Comparison of ENCODE assay signal across 21 cellular contexts in the genomic region with DNA sequence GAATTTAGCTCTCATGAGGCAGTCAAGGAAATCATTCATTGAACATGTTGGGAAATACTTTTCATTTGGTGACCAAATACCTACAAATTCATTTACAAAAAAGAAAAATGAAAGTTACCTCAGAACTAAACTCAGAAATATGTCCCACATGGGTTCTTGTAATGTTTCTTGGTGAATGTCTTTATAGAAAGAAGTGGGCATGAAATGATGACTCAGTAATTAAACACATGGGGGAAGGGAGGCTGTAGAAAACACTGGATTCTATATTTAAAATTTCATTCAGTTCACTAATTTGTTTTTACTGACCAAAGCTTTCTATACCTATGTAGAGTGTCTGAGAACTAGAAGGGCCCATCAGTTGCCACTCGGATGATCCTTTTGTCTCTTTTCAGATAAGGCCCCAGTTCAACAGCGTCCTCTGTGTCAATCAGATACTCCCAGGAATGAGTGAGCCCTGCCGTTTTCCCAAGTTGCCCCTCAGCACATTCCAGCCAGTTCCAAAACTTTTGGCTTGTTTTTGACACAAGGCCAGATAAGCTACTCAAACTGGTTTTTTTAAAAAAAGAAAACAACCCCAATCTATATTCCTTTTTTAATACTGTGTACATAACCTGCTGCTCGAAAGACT. TPM values are rescaled to one million over a fixed set of nuclear protein-coding genes. Genes with fewer than 3 reads are reported as not detected.
DNase-seq lines count a peak whose midpoint lies in the region; ATAC-seq, FAIRE-seq and TF ChIP-seq lines count a peak whose summit lies in the region.
"Had no signal": no experiment of that assay in that cellular context is flagged by ENCODE, and none has a peak within 500 bp of the region (broad histone marks: within the 10 kb centered on the region; RNA-seq: fewer than 3 reads in every experiment).

No MANE protein-coding gene starts in this region.

- H4K20me1 ChIP-seq in HepG2 (ENCODE audit: insufficient read depth, low read length) (no peaks in the 10 kb centered on the region), osteoblast (ENCODE audit: insufficient read depth, low read length) (peaks cover 16% of the 10 kb centered on the region)

- H3K27ac ChIP-seq in HepG2 (ENCODE audit: extremely low read length, insufficient read depth, low read length): no peak overlapping the region
- no peak overlapping the region for H3K27ac ChIP-seq in right lobe of liver
- peak overlapping the region; percentile 72 for H3K27ac ChIP-seq in osteoblast (ENCODE audit: low read depth, low read length)
- no peak overlapping the region for H3K27ac ChIP-seq in effector memory CD4-positive, alpha-beta T cell (ENCODE audit: insufficient read depth, low read length, poor library complexity, severe bottlenecking)

- TF ChIP-seq EP300 in HepG2 (IDR thresholded peaks at IDR 0.05; ENCODE audit: low read depth in 2 of 2, low read length in 2 of 2): no peak
- TF ChIP-seq EP300 in HepG2 (CRISPR knock-in tag; IDR thresholded peaks at IDR 0.05; ENCODE audit: borderline replicate concordance): no peak

- FAIRE-seq in HepG2 (lab: Jason Lieb, UNC) (no peak), GM19239 (lab: Jason Lieb, UNC) (no peak)
- FAIRE-seq: colon had no signal

- H3K4me2 ChIP-seq in HepG2 (ENCODE audit: low read depth, low read length): no peak overlapping the region
- H3K4me2 ChIP-seq in osteoblast (ENCODE audit: insufficient read depth, low read length): peak overlapping the region; percentile 36

- H3K79me2 ChIP-seq in HepG2 (ENCODE audit: insufficient read depth, low read length): no peaks in the 10 kb centered on the region
- H3K79me2 ChIP-seq in osteoblast (ENCODE audit: insufficient read depth, low read length): peaks cover 46% of the 10 kb centered on the region

- H3K4me1 ChIP-seq in HepG2 (ENCODE audit: insufficient read depth, low read length) (peaks cover 16% of the 10 kb centered on the region), right lobe of liver (peaks cover 0 to 10% (median 4%) of the 10 kb centered on the region in 4 donors), osteoblast (ENCODE audit: insufficient read depth, low read length) (peaks cover 78% of the 10 kb centered on the region)
- no peaks in the 10 kb centered on the region for H3K4me1 ChIP-seq in effector memory CD4-positive, alpha-beta T cell (ENCODE audit: control insufficient read depth, insufficient read depth, low read length, poor library complexity, severe bottlenecking)

- CTCF ChIA-PET in HepG2 (lab: Yijun Ruan, JAX; ENCODE audit: low intra/inter-chr PET ratio, low total read pairs): no interaction called here

- DNase-seq in HepG2 (ENCODE audit: low spot score) (no peak), right lobe of liver (no peak), fibroblast of mammary gland (ENCODE audit: low read depth) (peak; percentile 27), osteoblast (ENCODE audit: insufficient read length, low spot score, missing footprints) (no peak), GM19239 (ENCODE audit: insufficient read length, low spot score) (no peak), NCI-H1417 (lab: John Stamatoyannopoulos, UW) (no peak), germinal center (ENCODE audit: low spot score) (no peak)
- DNase-seq in effector memory CD4-positive, alpha-beta T cell: no peak
- DNase-seq: activated CD4-positive, alpha-beta memory T cell treated with anti-CD3 and anti-CD28 coated beads, Interleukin-2, amount 10 ng/mL, durations not matched to agents 7 days and 5 days; activated naive CD8-positive, alpha-beta T cell treated with anti-CD3 and anti-CD28 coated beads, Interleukin-2, amount 50 U/mL, for 24 hours; activated T-cell treated with anti-CD3 and anti-CD28 coated beads, Interleukin-2, amount 50 U/mL, for 72 hours; esophagus squamous epithelium; GDM1; HCEC 1CT; MM.1S; naive B cell; NCI-H2029; NCI-H69; SW 1271 had no signal

- intact Hi-C loops in HepG2 (cut with micrococcal nuclease; ENCODE audit: unreplicated experiment): no loop called here
- intact Hi-C loops in right lobe of liver (cut with DNase I): no loop called here

- TF ChIP-seq POLR2A in HepG2 (IDR thresholded peaks at IDR 0.05; ENCODE audit: insufficient read depth in 1 of 2, low read depth in 2 of 2, low read length in 2 of 2): no peak
- no peak for TF ChIP-seq POLR2A in right lobe of liver (IDR thresholded peaks at IDR 0.05)

- no peak for TF ChIP-seq RAD21 in HepG2 (CRISPR knock-in tag; IDR thresholded peaks at IDR 0.05)

- no peak for TF ChIP-seq CTCF in HepG2 (CRISPR knock-in tag; IDR thresholded peaks at IDR 0.05)
- no peak for TF ChIP-seq CTCF in right lobe of liver (IDR thresholded peaks at IDR 0.05)
- no peak for TF ChIP-seq CTCF in fibroblast of mammary gland (conservative IDR thresholded peaks at IDR 0.05; ENCODE audit: control insufficient read depth, insufficient read depth, low read depth, low read length)
- TF ChIP-seq CTCF in osteoblast (IDR thresholded peaks at IDR 0.05; ENCODE audit: extremely low read depth, low read depth, low read length): no peak

- in situ Hi-C loops in HepG2 (cut with HindIII; ENCODE audit: extremely low pct_ligation_motif_present, low pct_unique_long_range_greater_than_20kb): no loop called here

- H3K36me3 ChIP-seq in HepG2 (replicated peaks in 1 of 2; ENCODE audit: control insufficient read depth in 1 of 2, insufficient read depth in 2 of 2, low read length in 2 of 2): peaks cover 27 to 54% of the 10 kb centered on the region in 2 experiments
- peaks cover 0 to 32% (median 13%) of the 10 kb centered on the region in 4 donors for H3K36me3 ChIP-seq in right lobe of liver
- H3K36me3 ChIP-seq in osteoblast (ENCODE audit: insufficient read depth, low read length): peaks cover 94% of the 10 kb centered on the region
- no peaks in the 10 kb centered on the region for H3K36me3 ChIP-seq in effector memory CD4-positive, alpha-beta T cell (ENCODE audit: control insufficient read depth, insufficient read depth, low read length)

- H2AFZ ChIP-seq in HepG2 (ENCODE audit: low read length) (no peak overlapping the region), osteoblast (ENCODE audit: low read length) (no peak overlapping the region)

- WGBS in HepG2 (ENCODE audit: low lambda C conversion rate): 93% methylated on average over 4 of the region's 4 CpGs
- 78% methylated on average over 4 of the region's 4 CpGs for WGBS in right lobe of liver (ENCODE audit: insufficient coverage, low coverage, low lambda C conversion rate, missing lambda C conversion rate)

- H3K4me3 ChIP-seq in HepG2 (replicated peaks in 1 of 3; ENCODE audit: insufficient read depth in 1 of 3, low read depth in 2 of 3, low read length in 3 of 3): no peak overlapping the region
- H3K4me3 ChIP-seq in right lobe of liver: no peak overlapping the region
- H3K4me3 ChIP-seq in fibroblast of mammary gland (ENCODE audit: control insufficient read depth, low read depth, low read length): no peak overlapping the region
- H3K4me3 ChIP-seq in osteoblast (ENCODE audit: insufficient read depth, low read length): no peak overlapping the region
- H3K4me3 ChIP-seq in effector memory CD4-positive, alpha-beta T cell (ENCODE audit: insufficient read depth, low read depth, low read length, poor library complexity, severe bottlenecking): no peak overlapping the region
- H3K4me3 ChIP-seq: esophagus squamous epithelium had no signal

- H3K27me3 ChIP-seq in HepG2 (ENCODE audit: control insufficient read depth in 1 of 2, insufficient read depth in 2 of 2, low read length in 2 of 2) (no peaks in the 10 kb centered on the region), right lobe of liver (no peaks in the 10 kb centered on the region), osteoblast (ENCODE audit: insufficient read depth, low read length) (no peaks in the 10 kb centered on the region)
- no peaks in the 10 kb centered on the region for H3K27me3 ChIP-seq in effector memory CD4-positive, alpha-beta T cell (replicated peaks; ENCODE audit: control insufficient read depth, insufficient read depth, low read length, poor library complexity, severe bottlenecking)
- H3K27me3 ChIP-seq: esophagus squamous epithelium had no signal

- H3K9me3 ChIP-seq in HepG2 (ENCODE audit: low read length) (no peaks in the 10 kb centered on the region), right lobe of liver (no peaks in the 10 kb centered on the region), osteoblast (ENCODE audit: low read depth, low read length) (no peaks in the 10 kb centered on the region)
- H3K9me3 ChIP-seq in effector memory CD4-positive, alpha-beta T cell (ENCODE audit: control insufficient read depth, low read length): no peaks in the 10 kb centered on the region
- H3K9me3 ChIP-seq: esophagus squamous epithelium had no signal

- POLR2A ChIA-PET in HepG2 (lab: Yijun Ruan, JAX): no interaction called here

- no peak for ATAC-seq in HepG2
- ATAC-seq in right lobe of liver: no peak
- ATAC-seq: activated naive CD8-positive, alpha-beta T cell treated with anti-CD3 and anti-CD28 coated beads, Interleukin-2, amount 50 U/mL, for 24 hours; activated T-cell treated with anti-CD3 and anti-CD28 coated beads, Interleukin-2, amount 50 U/mL, for 72 hours; Panc1 had no signal

- H3K9ac ChIP-seq in HepG2 (ENCODE audit: insufficient read depth, low read depth, low read length): no peak overlapping the region

- no TSS peak for BruUV-seq in HepG2 (replicated peaks; lab: Mats Ljungman, UMichigan)

RNA-seq across cellular contexts. Expression of a gene that starts 49.3 kb away (rescaled TPM):
- total RNA-seq in HepG2 (2016; rRNA removed; fragmentation: Illumina TruSeq; extraction: Trizol) (5.5 and 7.2 TPM in 2 replicates), right lobe of liver (1 to 10 TPM; 1.2 to 3.5 (median 2.2) TPM), osteoblast (2.2 and 2.7 TPM in 2 replicates)
- 0.71 and 0.91 TPM in 2 replicates for total RNA-seq in HepG2 (2016; cell fraction: cytosol; rRNA removed; fragmentation: Illumina TruSeq; extraction: Trizol; ENCODE audit: low read depth)
- 6.2 and 8.4 TPM in 2 replicates for total RNA-seq in HepG2 (2016; cell fraction: insoluble cytoplasmic fraction; rRNA removed; fragmentation: Illumina TruSeq; extraction: Trizol)
- 2.8 and 3.1 TPM in 2 replicates for total RNA-seq in HepG2 (2016; cell fraction: membrane; rRNA removed; fragmentation: Illumina TruSeq; extraction: Trizol)
- total RNA-seq in HepG2 (2016; cell fraction: nucleus; rRNA removed; fragmentation: Illumina TruSeq; extraction: Trizol): 16.0 and 17.0 TPM in 2 replicates
- polyA plus RNA-seq in HepG2 (2011; rRNA removed): 2.0 and 2.2 TPM in 2 replicates
- polyA plus RNA-seq in HepG2 (2011; cell fraction: cytosol; rRNA removed): 0.87 and 1.5 TPM in 2 replicates
- 2.3 and 4.2 TPM in 2 replicates for polyA plus RNA-seq in HepG2 (2011; cell fraction: nucleus; rRNA removed)
- polyA plus RNA-seq in HepG2 (2012): 3.5 and 5.1 TPM in 2 replicates
- polyA plus RNA-seq in HepG2 (2016; cell fraction: cytosol; fragmentation: Illumina TruSeq; extraction: Trizol; ENCODE audit: low read depth): 1.1 and 1.4 TPM in 2 replicates
- 6.1 and 6.8 TPM in 2 replicates for polyA plus RNA-seq in HepG2 (2016; cell fraction: insoluble cytoplasmic fraction; fragmentation: Illumina TruSeq; extraction: Trizol; ENCODE audit: low read depth)
- polyA plus RNA-seq in HepG2 (2016; cell fraction: membrane; fragmentation: Illumina TruSeq; extraction: Trizol; ENCODE audit: low read depth): 2.3 and 2.4 TPM in 2 replicates
- 23.0 and 23.2 TPM in 2 replicates for polyA plus RNA-seq in HepG2 (2016; cell fraction: nucleus; fragmentation: Illumina TruSeq; extraction: Trizol; ENCODE audit: insufficient read depth, low read depth)
- 0.26 and 1.0 TPM in 2 replicates for polyA minus RNA-seq in HepG2 (2011; rRNA and poly(A)+ RNA removed; ENCODE audit: low replicate concordance)
- 0.20 and 0.35 TPM in 2 replicates for polyA minus RNA-seq in HepG2 (2011; cell fraction: cytosol; rRNA and poly(A)+ RNA removed)
- 11.5 and 11.9 TPM in 2 replicates for polyA minus RNA-seq in HepG2 (2011; cell fraction: nucleus; rRNA and poly(A)+ RNA removed)
